17 cellular contexts compared by ENCODE assay signal in the genomic region with DNA sequence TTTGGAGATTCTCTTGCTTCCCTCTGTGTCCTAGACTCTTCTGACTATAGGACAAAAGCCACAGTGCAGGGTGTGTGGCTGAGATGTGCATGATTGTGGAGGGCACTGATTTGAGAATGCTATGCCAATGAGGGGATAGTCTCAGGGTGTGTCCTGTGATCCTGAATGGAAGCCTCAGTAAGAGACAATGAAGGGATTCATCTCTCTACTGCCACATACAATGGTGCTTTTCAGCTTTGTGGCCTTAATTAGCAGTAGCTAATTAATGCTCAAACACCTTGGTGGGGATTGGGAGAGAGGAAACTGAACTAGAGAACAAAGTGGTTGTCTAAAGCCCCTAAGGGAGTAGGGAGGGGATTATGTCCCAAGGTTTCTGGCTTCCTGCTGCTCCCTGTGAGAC.
"Had no signal": no experiment of that assay in that cellular context is flagged by ENCODE, and none has a peak within 500 bp of the region (broad histone marks: within the 10 kb centered on the region; RNA-seq: fewer than 3 reads in every experiment).

No MANE protein-coding gene starts in this region.

- ATAC-seq: activated naive CD4-positive, alpha-beta T cell treated with anti-CD3 and anti-CD28 coated beads, Interleukin-2, amount 50 U/mL, for 72 hours; left cardiac atrium; mucosa of descending colon; naive thymus-derived CD4-positive, alpha-beta T cell; right cardiac atrium had no signal

- DNase-seq: activated CD4-positive, alpha-beta memory T cell treated with anti-CD3 and anti-CD28 coated beads, Interleukin-2, amount 10 ng/mL, durations not matched to agents 7 days and 5 days; activated CD4-positive, alpha-beta T cell treated with anti-CD3 and anti-CD28 coated beads for 4 hours; activated T-cell treated with anti-CD3 and anti-CD28 coated beads, Interleukin-2, amount 50 U/mL, for 24 hours; central memory CD4-positive, alpha-beta T cell; effector memory CD4-positive, alpha-beta T cell; heart left ventricle; immature natural killer cell; left cardiac atrium; mucosa of descending colon; naive thymus-derived CD4-positive, alpha-beta T cell; right cardiac atrium; stimulated activated CD4-positive, alpha-beta T cell treated with anti-CD3 and anti-CD28 coated beads, Interleukin-15, amount 100 ng/mL, for 24 hours; stimulated activated CD4-positive, alpha-beta T cell treated with anti-CD3 and anti-CD28 coated beads, Interleukin-4, amount 100 ng/mL, for 24 hours; stimulated activated naive CD4-positive, alpha-beta T cell; T-helper 2 cell; trophoblast cell had no signal
